In genomic region chr6:11251553-11252358, GRCh38 we compare ENCODE assay signal across 9 cellular contexts. TPM values are rescaled to one million over a fixed set of nuclear protein-coding genes. Genes with fewer than 3 reads are reported as not detected.
A peak's percentile ranks its signal among the peaks of the same experiment; 100 is the strongest.
DNase-seq lines count a peak whose midpoint lies in the region; FAIRE-seq and TF ChIP-seq lines count a peak whose summit lies in the region.
"Had no signal": no experiment of that assay in that cellular context is flagged by ENCODE, and none has a peak within 500 bp of the region (broad histone marks: within the 10 kb centered on the region; RNA-seq: fewer than 3 reads in every experiment).

No MANE protein-coding gene starts in this region.

- H4K20me1 ChIP-seq in OCI-LY7 (ENCODE audit: insufficient read depth, low read length), result no peaks in the 10 kb centered on the region

- TF ChIP-seq POLR2A in H54 (IDR thresholded peaks at IDR 0.05; ENCODE audit: low read depth, low read length), result no peak

- no peaks in the 10 kb centered on the region for H3K79me2 ChIP-seq in OCI-LY7 (ENCODE audit: insufficient read depth, low read depth, low read length)

- peak overlapping the region in 3 of 5 experiments; percentile 6 to 50 (median 46) for H3K4me3 Mint-ChIP-seq in brain

- no peaks in the 10 kb centered on the region for H3K9me3 ChIP-seq in OCI-LY7 (ENCODE audit: low read length)

- TF ChIP-seq CTCF in brain (conservative IDR thresholded peaks at IDR 0.05), result no peak
- TF ChIP-seq CTCF in GM13976 (IDR thresholded peaks at IDR 0.05; ENCODE audit: borderline replicate concordance, control extremely low read depth, extremely low read depth, insufficient read depth, missing control alignments), result no peak
- TF ChIP-seq CTCF in OCI-LY7 (conservative IDR thresholded peaks at IDR 0.05; ENCODE audit: low read length), result no peak

- H3K9me3 Mint-ChIP-seq in brain, result peaks cover 0 to 4% (median 0%) of the 10 kb centered on the region in 5 experiments

- in situ Hi-C loops in GM13976 (cut with MboI; ENCODE audit: low sequenced_read_pairs, unreplicated experiment), result no loop called here

- BruUV-seq in OCI-LY7 (replicated peaks; lab: Mats Ljungman, UMichigan), result no TSS peak

- no peak overlapping the region for H3K27ac ChIP-seq in OCI-LY7 (ENCODE audit: low read depth, low read length, poor library complexity, severe bottlenecking)
- H3K27ac ChIP-seq: HL-60 had no signal

- no peak overlapping the region for H2AFZ ChIP-seq in OCI-LY7 (ENCODE audit: low read length)

- no peaks in the 10 kb centered on the region for H3K27me3 Mint-ChIP-seq in brain

- peak overlapping the region in 3 of 5 experiments; percentile 72 to 79 (median 73) for H3K27ac Mint-ChIP-seq in brain

- POLR2A ChIA-PET in OCI-LY7 (lab: Charles Lee), result interaction anchor here (0.7 to 1.1 kb wide), 2 partner anchors 67 to 185 kb away, joined by 4 to 10 read pairs; no protein-coding TSS in a partner anchor

- DNase-seq in H54 (ENCODE audit: insufficient read length, low spot score) (peak; percentile 35), iris pigment epithelial cell (ENCODE audit: low read depth) (peak; percentile 77), skeletal muscle cell (ENCODE audit: low read depth) (peak; percentile 80), GM13976 (ENCODE audit: low spot score) (no peak), NCI-H446 treated with DMSO at 0.1 percent for 48 hours (lab: John Stamatoyannopoulos, UW) (no peak), SIG-M5 (lab: John Stamatoyannopoulos, UW) (no peak), OCI-LY7 (ENCODE audit: low spot score) (no peak)

- H3K4me3 ChIP-seq in skeletal muscle cell (ENCODE audit: low read depth, low read length), result no peak overlapping the region
- H3K4me3 ChIP-seq in OCI-LY7 (ENCODE audit: low read depth, low read length, poor library complexity, severe bottlenecking), result no peak overlapping the region

- H3K4me2 ChIP-seq in OCI-LY7 (ENCODE audit: low read length), result no peak overlapping the region

- H3K4me1 Mint-ChIP-seq in brain, result peaks cover 30% of the 10 kb centered on the region

- CTCF ChIA-PET in OCI-LY7 (lab: Charles Lee; ENCODE audit: unreplicated experiment), result no interaction called here

- peak; percentile 78 for FAIRE-seq in H54 (lab: Jason Lieb, UNC)

- no peaks in the 10 kb centered on the region for H3K4me1 ChIP-seq in OCI-LY7 (ENCODE audit: insufficient read depth, low read length, poor library complexity, severe bottlenecking)

- H3K9me2 ChIP-seq in OCI-LY7 (ENCODE audit: insufficient read depth, low read length), result no peaks in the 10 kb centered on the region

- intact Hi-C loops in OCI-LY7 (cut with micrococcal nuclease; ENCODE audit: unreplicated experiment), result no loop called here

- no peaks in the 10 kb centered on the region for H3K36me3 Mint-ChIP-seq in brain

- H3K36me3 ChIP-seq in OCI-LY7 (ENCODE audit: insufficient read depth, low read length), result no peaks in the 10 kb centered on the region

RNA-seq across cellular contexts. Expression of gene NEDD9, which starts 19.3 kb away (rescaled TPM):
- polyA plus RNA-seq in brain (ENCODE audit: insufficient read depth, low read depth, low replicate concordance), result 6.3 TPM
- total RNA-seq in OCI-LY7 (2014; rRNA removed; shearing (Covaris generic)), result 7.4 and 13.0 TPM in 2 replicates
- 37.4 and 41.6 TPM in 2 replicates for total RNA-seq in OCI-LY7 (2022)

Comparison
In these comparisons a context has a peak if more than half of its experiments do, and no peak if none do; other contexts are left out.
1. DNase-seq: peak in H54 (single experiment), iris pigment epithelial cell (single experiment) and skeletal muscle cell (single experiment); none in GM13976 (single experiment), NCI-H446 treated with DMSO at 0.1 percent for 48 hours (single experiment), SIG-M5 (single experiment) and OCI-LY7 (single experiment).